Comparison of ENCODE assay signal across 18 cellular contexts in genomic region chr1:160460214-160460642, GRCh38. TPM values are rescaled to one million over a fixed set of nuclear protein-coding genes. Genes with fewer than 3 reads are reported as not detected.
DNase-seq lines count a peak whose midpoint lies in the region; ATAC-seq and TF ChIP-seq lines count a peak whose summit lies in the region.
"Had no signal": no experiment of that assay in that cellular context is flagged by ENCODE, and none has a peak within 500 bp of the region (broad histone marks: within the 10 kb centered on the region; RNA-seq: fewer than 3 reads in every experiment).

No MANE protein-coding gene starts in this region.

- H3K9me3 Mint-ChIP-seq in activated CD4-positive, alpha-beta T cell treated with anti-CD3 and anti-CD28 coated beads, Interleukin-2, amount 10 ng/mL, durations not matched to agents 24 days and 14 days, result peaks cover 6% of the 10 kb centered on the region
- peaks cover 3% of the 10 kb centered on the region for H3K9me3 Mint-ChIP-seq in activated T-helper 1 cell treated with anti-CD3 and anti-CD28 coated beads, Interleukin-12 subunit alpha, Interleukin-12 subunit beta, Interleukin-2, Interleukin-4 antibody, amounts not matched to agents 30 ng/mL and 10 ng/mL and 1 ng/mL, durations not matched to agents 14 hours and 24 hours and 36 hours
- no peaks in the 10 kb centered on the region for H3K9me3 Mint-ChIP-seq in neural progenitor cell
- H3K9me3 Mint-ChIP-seq: type B pancreatic cell had no signal

- H3K79me2 ChIP-seq in neural progenitor cell (ENCODE audit: low read depth), result no peaks in the 10 kb centered on the region

- TF ChIP-seq CTCF in neural progenitor cell (IDR thresholded peaks at IDR 0.05) (no peak), heart left ventricle (IDR thresholded peaks at IDR 0.05) (no peak), testis (IDR thresholded peaks at IDR 0.05) (no peak)

- no peak overlapping the region for H3K4me2 ChIP-seq in neural progenitor cell
- H3K4me2 ChIP-seq: A549 had no signal

- H3K4me3 ChIP-seq in neural progenitor cell, result no peak overlapping the region
- no peak overlapping the region for H3K4me3 ChIP-seq in heart left ventricle
- H3K4me3 ChIP-seq in testis, result no peak overlapping the region
- H3K4me3 ChIP-seq: A549, sigmoid colon had no signal

- H3K9ac ChIP-seq in neural progenitor cell, result no peak overlapping the region

- peaks cover 22% of the 10 kb centered on the region for H3K4me1 ChIP-seq in neural progenitor cell
- H3K4me1 ChIP-seq in heart left ventricle, result peaks cover 0 to 11% (median 0%) of the 10 kb centered on the region in 12 donors
- H3K4me1 ChIP-seq in testis, result no peaks in the 10 kb centered on the region
- H3K4me1 ChIP-seq: A549, sigmoid colon had no signal

- H4K20me1 ChIP-seq in neural progenitor cell (ENCODE audit: low read depth), result no peaks in the 10 kb centered on the region

- WGBS in heart left ventricle, 4 donors, result 68 to 82% (median 80%) methylated on average over 5 of the region's 5 CpGs
- WGBS in testis, 2 donors, result 72 to 76% methylated on average over 5 of the region's 5 CpGs

- no peaks in the 10 kb centered on the region for H3K9me3 ChIP-seq in neural progenitor cell (ENCODE audit: low read depth)
- no peaks in the 10 kb centered on the region for H3K9me3 ChIP-seq in heart left ventricle
- H3K9me3 ChIP-seq in testis, result no peaks in the 10 kb centered on the region
- H3K9me3 ChIP-seq: A549, sigmoid colon had no signal

- H3F3A ChIP-seq in neural progenitor cell (ENCODE audit: low read depth), result no peaks in the 10 kb centered on the region

- peaks cover 4% of the 10 kb centered on the region for H3K36me3 Mint-ChIP-seq in activated CD4-positive, alpha-beta T cell treated with anti-CD3 and anti-CD28 coated beads, Interleukin-2, amount 10 ng/mL, durations not matched to agents 24 days and 14 days (ENCODE audit: low read depth)
- peaks cover 13% of the 10 kb centered on the region for H3K36me3 Mint-ChIP-seq in activated T-helper 1 cell treated with anti-CD3 and anti-CD28 coated beads, Interleukin-12 subunit alpha, Interleukin-12 subunit beta, Interleukin-2, Interleukin-4 antibody, amounts not matched to agents 30 ng/mL and 10 ng/mL and 1 ng/mL, durations not matched to agents 14 hours and 24 hours and 36 hours (ENCODE audit: low read depth)
- H3K36me3 Mint-ChIP-seq in neural progenitor cell, result no peaks in the 10 kb centered on the region
- H3K36me3 Mint-ChIP-seq: type B pancreatic cell had no signal

- peaks cover 72% of the 10 kb centered on the region for H3K4me1 Mint-ChIP-seq in activated CD4-positive, alpha-beta T cell treated with anti-CD3 and anti-CD28 coated beads, Interleukin-2, amount 10 ng/mL, durations not matched to agents 24 days and 14 days
- H3K4me1 Mint-ChIP-seq in activated T-helper 1 cell treated with anti-CD3 and anti-CD28 coated beads, Interleukin-12 subunit alpha, Interleukin-12 subunit beta, Interleukin-2, Interleukin-4 antibody, amounts not matched to agents 30 ng/mL and 10 ng/mL and 1 ng/mL, durations not matched to agents 14 hours and 24 hours and 36 hours (ENCODE audit: low read depth), result peaks cover 87% of the 10 kb centered on the region
- peaks cover 5% of the 10 kb centered on the region for H3K4me1 Mint-ChIP-seq in neural progenitor cell
- H3K4me1 Mint-ChIP-seq: nephron had no signal

- no peak for TF ChIP-seq POLR2A in heart left ventricle (IDR thresholded peaks at IDR 0.05)
- no peak for TF ChIP-seq POLR2A in testis (IDR thresholded peaks at IDR 0.05)

- no peaks in the 10 kb centered on the region for H3K27me3 Mint-ChIP-seq in activated CD4-positive, alpha-beta T cell treated with anti-CD3 and anti-CD28 coated beads, Interleukin-2, amount 10 ng/mL, durations not matched to agents 24 days and 14 days
- H3K27me3 Mint-ChIP-seq in activated T-helper 1 cell treated with anti-CD3 and anti-CD28 coated beads, Interleukin-12 subunit alpha, Interleukin-12 subunit beta, Interleukin-2, Interleukin-4 antibody, amounts not matched to agents 30 ng/mL and 10 ng/mL and 1 ng/mL, durations not matched to agents 14 hours and 24 hours and 36 hours (ENCODE audit: insufficient read depth), result no peaks in the 10 kb centered on the region
- H3K27me3 Mint-ChIP-seq in neural progenitor cell (ENCODE audit: insufficient read depth, low read depth), result no peaks in the 10 kb centered on the region

- H3K27ac ChIP-seq in neural progenitor cell (no peak overlapping the region), heart left ventricle (peak overlapping the region in 1 of 12 donors; percentile 40), testis (no peak overlapping the region)
- H3K27ac ChIP-seq: A549, sigmoid colon had no signal

- intact Hi-C loops in activated CD4-positive, alpha-beta T cell treated with anti-CD3 and anti-CD28 coated beads, Interleukin-2, amount 10 ng/mL, durations not matched to agents 24 days and 14 days (cut with micrococcal nuclease), result loop anchor here (1.0 to 2.0 kb wide), 5 partner anchors 9 to 117 kb away; no protein-coding TSS in a partner anchor
- intact Hi-C loops in activated T-helper 1 cell treated with anti-CD3 and anti-CD28 coated beads, Interleukin-12 subunit alpha, Interleukin-12 subunit beta, Interleukin-2, Interleukin-4 antibody, amounts not matched to agents 30 ng/mL and 10 ng/mL and 1 ng/mL, durations not matched to agents 14 hours and 24 hours and 36 hours (cut with micrococcal nuclease), result loop anchor here (1.0 to 2.0 kb wide), 6 partner anchors 9 to 167 kb away; no protein-coding TSS in a partner anchor
- intact Hi-C loops in heart left ventricle (cut with DNase I) (no loop called here), testis (cut with DNase I; ENCODE audit: low total_unique reads) (no loop called here)

- no peaks in the 10 kb centered on the region for H3K27me3 ChIP-seq in neural progenitor cell
- no peaks in the 10 kb centered on the region for H3K27me3 ChIP-seq in heart left ventricle
- no peaks in the 10 kb centered on the region for H3K27me3 ChIP-seq in testis
- H3K27me3 ChIP-seq: sigmoid colon had no signal

- H3K27ac Mint-ChIP-seq in activated CD4-positive, alpha-beta T cell treated with anti-CD3 and anti-CD28 coated beads, Interleukin-2, amount 10 ng/mL, durations not matched to agents 24 days and 14 days, result peak overlapping the region; percentile 98
- H3K27ac Mint-ChIP-seq in activated T-helper 1 cell treated with anti-CD3 and anti-CD28 coated beads, Interleukin-12 subunit alpha, Interleukin-12 subunit beta, Interleukin-2, Interleukin-4 antibody, amounts not matched to agents 30 ng/mL and 10 ng/mL and 1 ng/mL, durations not matched to agents 14 hours and 24 hours and 36 hours, result peak overlapping the region; percentile 99
- H3K27ac Mint-ChIP-seq in neural progenitor cell, result no peak overlapping the region
- H3K27ac Mint-ChIP-seq: nephron, type B pancreatic cell had no signal

- H3K36me3 ChIP-seq in neural progenitor cell (no peaks in the 10 kb centered on the region), heart left ventricle (no peaks in the 10 kb centered on the region), testis (ENCODE audit: low read depth, missing control alignments) (no peaks in the 10 kb centered on the region)
- H3K36me3 ChIP-seq: sigmoid colon had no signal

- peak; percentile 69 for DNase-seq in activated CD4-positive, alpha-beta T cell treated with anti-CD3 and anti-CD28 coated beads, Interleukin-2, amount 10 ng/mL, durations not matched to agents 24 days and 14 days
- DNase-seq in activated CD4-positive, alpha-beta T cell treated with anti-CD3 and anti-CD28 coated beads, Interleukin-2, amount 50 U/mL, for 48 hours, result no peak
- DNase-seq in activated T-helper 1 cell treated with anti-CD3 and anti-CD28 coated beads, Interleukin-12 subunit alpha, Interleukin-12 subunit beta, Interleukin-2, Interleukin-4 antibody, amounts not matched to agents 30 ng/mL and 10 ng/mL and 1 ng/mL, durations not matched to agents 14 hours and 24 hours and 36 hours (ENCODE audit: low spot score), result no peak
- DNase-seq in neural progenitor cell (ENCODE audit: low spot score), result no peak
- no peak for DNase-seq in cerebellum (ENCODE audit: low spot score)
- DNase-seq in heart left ventricle, result no peak
- no peak for DNase-seq in testis
- DNase-seq: activated CD4-positive, CD25-positive, alpha-beta regulatory T cell; cortex of kidney; islet precursor cell; NCI-H1105 treated with DMSO at 0.1 percent for 48 hours; NCI-H526 treated with DMSO at 0.1 percent for 48 hours; SHP77; sigmoid colon had no signal

- peak overlapping the region; percentile 80 for H2AFZ ChIP-seq in neural progenitor cell (replicated peaks)

- ATAC-seq in HG02588 (IDR thresholded peaks at IDR 0.05; ENCODE audit: unreplicated experiment), result peak; percentile 39
- ATAC-seq in heart left ventricle, result no peak
- ATAC-seq: A549 had no signal

- peak overlapping the region; percentile 77 for H3K4me3 Mint-ChIP-seq in activated CD4-positive, alpha-beta T cell treated with anti-CD3 and anti-CD28 coated beads, Interleukin-2, amount 10 ng/mL, durations not matched to agents 24 days and 14 days
- peak overlapping the region; percentile 56 for H3K4me3 Mint-ChIP-seq in activated T-helper 1 cell treated with anti-CD3 and anti-CD28 coated beads, Interleukin-12 subunit alpha, Interleukin-12 subunit beta, Interleukin-2, Interleukin-4 antibody, amounts not matched to agents 30 ng/mL and 10 ng/mL and 1 ng/mL, durations not matched to agents 14 hours and 24 hours and 36 hours
- H3K4me3 Mint-ChIP-seq in neural progenitor cell, result no peak overlapping the region
- H3K4me3 Mint-ChIP-seq: nephron, type B pancreatic cell had no signal

RNA-seq across cellular contexts. Expression of gene VANGL2, which starts 59.9 kb away (rescaled TPM):
- 0.02 and 0.05 TPM in 2 replicates for total RNA-seq in activated CD4-positive, alpha-beta T cell treated with anti-CD3 and anti-CD28 coated beads, Interleukin-2, amount 10 ng/mL, durations not matched to agents 24 days and 14 days
- total RNA-seq in activated T-helper 1 cell treated with anti-CD3 and anti-CD28 coated beads, Interleukin-12 subunit alpha, Interleukin-12 subunit beta, Interleukin-2, Interleukin-4 antibody, amounts not matched to agents 30 ng/mL and 10 ng/mL and 1 ng/mL, durations not matched to agents 14 hours and 24 hours and 36 hours, result not detected in 2 replicates
- 23.0 and 46.6 TPM in 2 replicates for total RNA-seq in neural progenitor cell (ENCODE audit: low replicate concordance)
- total RNA-seq in cerebellum, result 17.2 TPM
- total RNA-seq in heart left ventricle, result 1 to 10 TPM; 1.4 to 3.2 (median 2.0) TPM
- polyA plus RNA-seq in heart left ventricle, result 1 to 10 TPM in 1 of 2 donors, under 1 TPM in 1; 0.94 to 1.4 TPM
- 1 to 10 TPM; 3.6 to 3.8 TPM for total RNA-seq in testis
- polyA plus RNA-seq in testis (ENCODE audit: insufficient read depth, low read depth, low replicate concordance), result 5.9 TPM

Comparison
In these comparisons a context has a peak if more than half of its experiments do, and no peak if none do; other contexts are left out.
1. intact Hi-C loops: an anchor here in activated CD4-positive, alpha-beta T cell treated with anti-CD3 and anti-CD28 coated beads, Interleukin-2, amount 10 ng/mL, durations not matched to agents 24 days and 14 days (1.0 to 2.0 kb wide) and activated T-helper 1 cell treated with anti-CD3 and anti-CD28 coated beads, Interleukin-12 subunit alpha, Interleukin-12 subunit beta, Interleukin-2, Interleukin-4 antibody, amounts not matched to agents 30 ng/mL and 10 ng/mL and 1 ng/mL, durations not matched to agents 14 hours and 24 hours and 36 hours (1.0 to 2.0 kb wide); none called in heart left ventricle and testis.